ENCODE assay signal across 1 cellular context in the genomic region with DNA sequence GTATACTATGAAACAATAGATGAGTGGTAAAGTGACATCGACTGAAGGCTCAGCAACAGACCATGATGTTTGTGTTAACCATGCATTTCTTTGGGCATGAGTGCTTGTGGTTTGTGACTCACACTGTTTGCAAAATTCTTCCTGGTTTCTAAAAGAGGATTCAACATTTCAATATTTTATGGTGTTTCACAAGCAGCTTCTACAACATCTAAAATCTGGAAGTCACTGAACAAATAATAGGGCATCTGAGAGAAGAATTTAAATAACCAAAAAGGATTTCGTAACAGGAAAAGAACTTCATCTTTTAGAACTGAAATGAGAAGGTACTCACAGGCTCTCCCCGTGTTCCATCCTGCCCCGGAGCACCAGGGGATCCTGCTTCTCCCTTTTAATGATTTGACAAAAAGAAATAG.
TF ChIP-seq lines count a peak whose summit lies in the region.

No MANE protein-coding gene starts in this region.

TF ChIP-seq in GM23338, 12 proteins besides CTCF, POLR2A, EP300 and RAD21 (continued from another document):
- TF ChIP-seq, protein P1, sequence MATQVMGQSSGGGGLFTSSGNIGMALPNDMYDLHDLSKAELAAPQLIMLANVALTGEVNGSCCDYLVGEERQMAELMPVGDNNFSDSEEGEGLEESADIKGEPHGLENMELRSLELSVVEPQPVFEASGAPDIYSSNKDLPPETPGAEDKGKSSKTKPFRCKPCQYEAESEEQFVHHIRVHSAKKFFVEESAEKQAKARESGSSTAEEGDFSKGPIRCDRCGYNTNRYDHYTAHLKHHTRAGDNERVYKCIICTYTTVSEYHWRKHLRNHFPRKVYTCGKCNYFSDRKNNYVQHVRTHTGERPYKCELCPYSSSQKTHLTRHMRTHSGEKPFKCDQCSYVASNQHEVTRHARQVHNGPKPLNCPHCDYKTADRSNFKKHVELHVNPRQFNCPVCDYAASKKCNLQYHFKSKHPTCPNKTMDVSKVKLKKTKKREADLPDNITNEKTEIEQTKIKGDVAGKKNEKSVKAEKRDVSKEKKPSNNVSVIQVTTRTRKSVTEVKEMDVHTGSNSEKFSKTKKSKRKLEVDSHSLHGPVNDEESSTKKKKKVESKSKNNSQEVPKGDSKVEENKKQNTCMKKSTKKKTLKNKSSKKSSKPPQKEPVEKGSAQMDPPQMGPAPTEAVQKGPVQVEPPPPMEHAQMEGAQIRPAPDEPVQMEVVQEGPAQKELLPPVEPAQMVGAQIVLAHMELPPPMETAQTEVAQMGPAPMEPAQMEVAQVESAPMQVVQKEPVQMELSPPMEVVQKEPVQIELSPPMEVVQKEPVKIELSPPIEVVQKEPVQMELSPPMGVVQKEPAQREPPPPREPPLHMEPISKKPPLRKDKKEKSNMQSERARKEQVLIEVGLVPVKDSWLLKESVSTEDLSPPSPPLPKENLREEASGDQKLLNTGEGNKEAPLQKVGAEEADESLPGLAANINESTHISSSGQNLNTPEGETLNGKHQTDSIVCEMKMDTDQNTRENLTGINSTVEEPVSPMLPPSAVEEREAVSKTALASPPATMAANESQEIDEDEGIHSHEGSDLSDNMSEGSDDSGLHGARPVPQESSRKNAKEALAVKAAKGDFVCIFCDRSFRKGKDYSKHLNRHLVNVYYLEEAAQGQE (IDR thresholded peaks at IDR 0.05; ENCODE audit: unreplicated experiment) = no peak
